6 cellular contexts compared by ENCODE assay signal in the genomic region with DNA sequence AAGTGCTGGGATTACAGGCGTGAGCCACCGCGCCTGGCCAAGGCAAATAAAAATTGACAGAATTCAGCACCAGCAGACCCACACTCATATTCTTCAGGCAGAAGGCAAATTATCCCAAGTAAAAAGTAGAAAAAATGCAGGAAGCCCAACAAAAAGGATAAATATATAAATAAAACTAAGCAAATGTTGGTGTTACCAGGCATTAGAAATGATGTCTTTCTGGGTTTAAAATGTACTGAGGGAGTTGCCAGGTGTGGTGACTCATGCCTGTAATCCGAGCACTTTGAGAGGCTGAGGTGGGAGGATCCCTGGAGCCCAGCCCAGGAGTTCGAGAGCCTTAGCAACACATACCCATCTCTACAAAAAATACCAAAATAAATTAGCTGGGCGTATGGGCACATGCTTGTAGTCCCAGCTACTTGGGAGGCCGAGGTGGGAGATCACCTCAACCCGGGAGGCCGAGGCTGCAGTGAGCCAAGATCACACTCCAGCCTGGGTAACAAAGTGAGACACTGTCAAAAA. TPM values are rescaled to one million over a fixed set of nuclear protein-coding genes. Genes with fewer than 3 reads are reported as not detected.
DNase-seq lines count a peak whose midpoint lies in the region; ATAC-seq lines count a peak whose summit lies in the region.

No MANE protein-coding gene starts in this region.

- no peaks in the 10 kb centered on the region for H3K27me3 Mint-ChIP-seq in activated CD8-positive, alpha-beta memory T cell treated with anti-CD3 and anti-CD28 coated beads, Interleukin-2, amount 10 ng/mL, durations not matched to agents 7 days and 5 days

- CTCF ChIA-PET in activated CD8-positive, alpha-beta memory T cell treated with anti-CD3 and anti-CD28 coated beads, Interleukin-2, amount 10 ng/mL, durations not matched to agents 7 days and 5 days (lab: Charles Lee): no interaction called here

- H3K4me1 Mint-ChIP-seq in activated CD8-positive, alpha-beta memory T cell treated with anti-CD3 and anti-CD28 coated beads, Interleukin-2, amount 10 ng/mL, durations not matched to agents 7 days and 5 days: peaks cover 15% of the 10 kb centered on the region

- H3K27ac Mint-ChIP-seq in activated CD8-positive, alpha-beta memory T cell treated with anti-CD3 and anti-CD28 coated beads, Interleukin-2, amount 10 ng/mL, durations not matched to agents 7 days and 5 days: no peak overlapping the region

- DNase-seq in NCI-H1105 (lab: John Stamatoyannopoulos, UW): peak; percentile 48
- peak; percentile 71 for DNase-seq in dermis blood vessel endothelial cell
- no peak for DNase-seq in sciatic nerve (ENCODE audit: low spot score)
- DNase-seq in activated CD8-positive, alpha-beta memory T cell treated with anti-CD3 and anti-CD28 coated beads, Interleukin-2, amount 10 ng/mL, durations not matched to agents 7 days and 5 days: no peak
- no peak for DNase-seq in activated CD4-positive, alpha-beta T cell treated with anti-CD3 and anti-CD28 coated beads, Interleukin-2, amount 50 U/mL, for 48 hours

- peaks cover 18% of the 10 kb centered on the region for H3K36me3 Mint-ChIP-seq in activated CD8-positive, alpha-beta memory T cell treated with anti-CD3 and anti-CD28 coated beads, Interleukin-2, amount 10 ng/mL, durations not matched to agents 7 days and 5 days

- no peak overlapping the region for H3K4me3 Mint-ChIP-seq in activated CD8-positive, alpha-beta memory T cell treated with anti-CD3 and anti-CD28 coated beads, Interleukin-2, amount 10 ng/mL, durations not matched to agents 7 days and 5 days

- ATAC-seq in sciatic nerve (peak; percentile 78), GM18502 (IDR thresholded peaks at IDR 0.05; ENCODE audit: poor library complexity, unreplicated experiment) (no peak)
- ATAC-seq in activated CD8-positive, alpha-beta memory T cell treated with anti-CD3 and anti-CD28 coated beads, Interleukin-2, amount 10 ng/mL, durations not matched to agents 7 days and 5 days: no peak

- no peaks in the 10 kb centered on the region for H3K9me3 Mint-ChIP-seq in activated CD8-positive, alpha-beta memory T cell treated with anti-CD3 and anti-CD28 coated beads, Interleukin-2, amount 10 ng/mL, durations not matched to agents 7 days and 5 days (ENCODE audit: low read depth)

- intact Hi-C loops in sciatic nerve (cut with DNase I): no loop called here

RNA-seq across cellular contexts. Expression of a gene that starts 6.3 kb away (rescaled TPM):
- total RNA-seq in dermis blood vessel endothelial cell (52.8 and 77.5 TPM in 2 replicates), sciatic nerve (111 TPM)
- total RNA-seq in activated CD8-positive, alpha-beta memory T cell treated with anti-CD3 and anti-CD28 coated beads, Interleukin-2, amount 10 ng/mL, durations not matched to agents 7 days and 5 days: 100 to 1,000 TPM; 126 to 135 TPM

RNA-seq across cellular contexts. Expression of a gene that starts 6.4 kb away (rescaled TPM):
- total RNA-seq in dermis blood vessel endothelial cell (21.6 and 33.3 TPM in 2 replicates), sciatic nerve (15.7 TPM)
- 10 to 100 TPM; 17.6 to 18.5 TPM for total RNA-seq in activated CD8-positive, alpha-beta memory T cell treated with anti-CD3 and anti-CD28 coated beads, Interleukin-2, amount 10 ng/mL, durations not matched to agents 7 days and 5 days

RNA-seq across cellular contexts. Expression of a gene that starts 9.8 kb away (rescaled TPM):
- total RNA-seq in dermis blood vessel endothelial cell (11.1 and 13.7 TPM in 2 replicates), sciatic nerve (11.3 TPM)
- 10 to 100 TPM; 26.3 to 27.2 TPM for total RNA-seq in activated CD8-positive, alpha-beta memory T cell treated with anti-CD3 and anti-CD28 coated beads, Interleukin-2, amount 10 ng/mL, durations not matched to agents 7 days and 5 days

RNA-seq across cellular contexts. Expression of a gene that starts 10.5 kb away (rescaled TPM):
- total RNA-seq in dermis blood vessel endothelial cell (16.8 and 30.6 TPM in 2 replicates), sciatic nerve (74.7 TPM)
- 10 to 100 TPM; 71.7 to 99.9 TPM for total RNA-seq in activated CD8-positive, alpha-beta memory T cell treated with anti-CD3 and anti-CD28 coated beads, Interleukin-2, amount 10 ng/mL, durations not matched to agents 7 days and 5 days

RNA-seq across cellular contexts. Expression of a gene that starts 12.9 kb away (rescaled TPM):
- total RNA-seq in dermis blood vessel endothelial cell (0.28 and 0.85 TPM in 2 replicates), sciatic nerve (0.49 TPM)
- under 1 TPM; 0.77 to 0.82 TPM for total RNA-seq in activated CD8-positive, alpha-beta memory T cell treated with anti-CD3 and anti-CD28 coated beads, Interleukin-2, amount 10 ng/mL, durations not matched to agents 7 days and 5 days

Comparison
In these comparisons a context has a peak if more than half of its experiments do, and no peak if none do; other contexts are left out.
1. DNase-seq: peak in NCI-H1105 (single experiment) and dermis blood vessel endothelial cell (single experiment); none in sciatic nerve (single experiment), activated CD8-positive, alpha-beta memory T cell treated with anti-CD3 and anti-CD28 coated beads, Interleukin-2, amount 10 ng/mL, durations not matched to agents 7 days and 5 days (single experiment) and activated CD4-positive, alpha-beta T cell treated with anti-CD3 and anti-CD28 coated beads, Interleukin-2, amount 50 U/mL, for 48 hours (0 of 2).